Comparison of ENCODE assay signal across 21 cellular contexts in genomic region chr7:69753981-69754380, GRCh38.
DNase-seq lines count a peak whose midpoint lies in the region; ATAC-seq, FAIRE-seq and TF ChIP-seq lines count a peak whose summit lies in the region.
"Had no signal": no experiment of that assay in that cellular context is flagged by ENCODE, and none has a peak within 500 bp of the region (broad histone marks: within the 10 kb centered on the region; RNA-seq: fewer than 3 reads in every experiment).

No MANE protein-coding gene starts in this region.

- H3K4me1 ChIP-seq in OCI-LY3 (ENCODE audit: low read length): peaks cover 14% of the 10 kb centered on the region

- no peaks in the 10 kb centered on the region for H3K36me3 ChIP-seq in OCI-LY3 (replicated peaks; ENCODE audit: low read depth, low read length)
- H3K36me3 ChIP-seq: MG63 had no signal

- H3K9ac ChIP-seq in OCI-LY3 (ENCODE audit: low read length): no peak overlapping the region

- peak overlapping the region; percentile 36 for H3K27ac ChIP-seq in OCI-LY3 (ENCODE audit: low read length)
- H3K27ac ChIP-seq: A549 had no signal

- no peak overlapping the region for H3K4me3 Mint-ChIP-seq in activated CD4-positive, alpha-beta T cell treated with anti-CD3 and anti-CD28 coated beads for 36 hours
- peak overlapping the region; percentile 3 for H3K4me3 Mint-ChIP-seq in neural crest cell
- H3K4me3 Mint-ChIP-seq: B cell; CD4-positive, CD25-positive, alpha-beta regulatory T cell; H9; T-cell had no signal

- ATAC-seq in activated CD4-positive, alpha-beta T cell treated with anti-CD3 and anti-CD28 coated beads for 36 hours: peak; percentile 58
- ATAC-seq: A549 had no signal

- no peak overlapping the region for H3K4me3 ChIP-seq in OCI-LY3 (ENCODE audit: low read length)
- no peak overlapping the region for H3K4me3 ChIP-seq in foreskin fibroblast (ENCODE audit: low read depth in 1 of 2, low read length in 2 of 2)
- H3K4me3 ChIP-seq: A549, MG63 had no signal

- H3K9me3 Mint-ChIP-seq in activated CD4-positive, alpha-beta T cell treated with anti-CD3 and anti-CD28 coated beads for 36 hours (ENCODE audit: low read depth): no peaks in the 10 kb centered on the region
- no peaks in the 10 kb centered on the region for H3K9me3 Mint-ChIP-seq in neural crest cell
- H3K9me3 Mint-ChIP-seq: H9, T-cell had no signal

- H3K27ac Mint-ChIP-seq in activated CD4-positive, alpha-beta T cell treated with anti-CD3 and anti-CD28 coated beads for 36 hours: no peak overlapping the region
- no peak overlapping the region for H3K27ac Mint-ChIP-seq in neural crest cell (ENCODE audit: unreplicated experiment)
- H3K27ac Mint-ChIP-seq: B cell; CD4-positive, CD25-positive, alpha-beta regulatory T cell; H9; T-cell had no signal

- FAIRE-seq in GM12891 (lab: Jason Lieb, UNC): peak; percentile 64
- FAIRE-seq: A549 had no signal

- H3K4me1 Mint-ChIP-seq in activated CD4-positive, alpha-beta T cell treated with anti-CD3 and anti-CD28 coated beads for 36 hours: peaks cover 4% of the 10 kb centered on the region
- peaks cover 60% of the 10 kb centered on the region for H3K4me1 Mint-ChIP-seq in neural crest cell
- H3K4me1 Mint-ChIP-seq: CD4-positive, CD25-positive, alpha-beta regulatory T cell had no signal

- TF ChIP-seq POLR2A in GM12891 (IDR thresholded peaks at IDR 0.05; ENCODE audit: low read depth, low read length): no peak

- intact Hi-C loops in activated CD4-positive, alpha-beta T cell treated with anti-CD3 and anti-CD28 coated beads for 36 hours (cut with DNase I, micrococcal nuclease): no loop called here

- no peaks in the 10 kb centered on the region for H3K36me3 Mint-ChIP-seq in activated CD4-positive, alpha-beta T cell treated with anti-CD3 and anti-CD28 coated beads for 36 hours (ENCODE audit: low read depth)
- H3K36me3 Mint-ChIP-seq in neural crest cell (ENCODE audit: low read depth): no peaks in the 10 kb centered on the region
- H3K36me3 Mint-ChIP-seq: CD4-positive, CD25-positive, alpha-beta regulatory T cell; T-cell had no signal

- H4K20me1 ChIP-seq in OCI-LY3 (ENCODE audit: insufficient read depth, low read length): no peaks in the 10 kb centered on the region

- CTCF ChIA-PET in activated CD4-positive, alpha-beta T cell treated with anti-CD3 and anti-CD28 coated beads for 36 hours (lab: Charles Lee): no interaction called here
- CTCF ChIA-PET in GM10248 (lab: Yijun Ruan, JAX): interaction anchor here (1.1 to 1.9 kb wide), 3 partner anchors 10 to 46 kb away, joined by 3 to 6 read pairs (median 3); no protein-coding TSS in a partner anchor

- DNase-seq in activated CD4-positive, alpha-beta T cell treated with anti-CD3 and anti-CD28 coated beads for 36 hours: no peak
- DNase-seq in activated CD4-positive, alpha-beta T cell treated with anti-CD3 and anti-CD28 coated beads for 1 hour: no peak
- DNase-seq in GM12891 (ENCODE audit: insufficient read length, low spot score): no peak
- no peak for DNase-seq in neural crest cell (ENCODE audit: low read depth, low spot score)
- DNase-seq in DMS153 treated with DMSO at 0.1 percent for 48 hours (lab: John Stamatoyannopoulos, UW; ENCODE audit: unreplicated experiment): no peak
- no peak for DNase-seq in GM10248 (ENCODE audit: extremely low spot score)
- no peak for DNase-seq in foreskin fibroblast
- DNase-seq: CD4-positive, CD25-positive, alpha-beta regulatory T cell; COR-L47; GDM1; H9; MG63; NCI-H1048; NCI-H1417 treated with DMSO at 0.1 percent for 48 hours; NCI-H187; NCI-H226; NCI-H524; T-cell had no signal

- H3K79me2 ChIP-seq in OCI-LY3 (ENCODE audit: low read length): no peaks in the 10 kb centered on the region

- POLR2A ChIA-PET in activated CD4-positive, alpha-beta T cell treated with anti-CD3 and anti-CD28 coated beads for 36 hours (lab: Charles Lee): no interaction called here
- POLR2A ChIA-PET in GM10248 (lab: Yijun Ruan, JAX): no interaction called here

- H3K4me2 ChIP-seq in OCI-LY3 (ENCODE audit: low read length): peak overlapping the region; percentile 16
- H3K4me2 ChIP-seq: A549 had no signal

- H3K27me3 ChIP-seq in OCI-LY3 (ENCODE audit: low read depth, low read length): no peaks in the 10 kb centered on the region
- H3K27me3 ChIP-seq: MG63 had no signal

- no peak for TF ChIP-seq CTCF in OCI-LY3 (IDR thresholded peaks at IDR 0.05; ENCODE audit: low read depth, low read length)
- no peak for TF ChIP-seq CTCF in neural crest cell (conservative IDR thresholded peaks at IDR 0.05)
- no peak for TF ChIP-seq CTCF in GM10248 (IDR thresholded peaks at IDR 0.05; ENCODE audit: control extremely low read depth, extremely low read depth, low read depth, missing control alignments)
- no peak for TF ChIP-seq CTCF in foreskin fibroblast (IDR thresholded peaks at IDR 0.05; ENCODE audit: low read depth, low read length)

- H2AFZ ChIP-seq in OCI-LY3 (ENCODE audit: low read depth, low read length): no peak overlapping the region

- H3K27me3 Mint-ChIP-seq in activated CD4-positive, alpha-beta T cell treated with anti-CD3 and anti-CD28 coated beads for 36 hours: no peaks in the 10 kb centered on the region
- no peaks in the 10 kb centered on the region for H3K27me3 Mint-ChIP-seq in neural crest cell (ENCODE audit: low read depth)
- H3K27me3 Mint-ChIP-seq: B cell; CD4-positive, CD25-positive, alpha-beta regulatory T cell had no signal

- H3K9me3 ChIP-seq in OCI-LY3 (ENCODE audit: insufficient read depth, low read length): no peaks in the 10 kb centered on the region
- H3K9me3 ChIP-seq: A549, MG63 had no signal

TF ChIP-seq in GM12891, 5 proteins besides CTCF, POLR2A, EP300 and RAD21:
- TF ChIP-seq POLR2AphosphoS5 (IDR thresholded peaks at IDR 0.05; ENCODE audit: low read depth, low read length) (no peak), TAF1 (IDR thresholded peaks at IDR 0.05; ENCODE audit: low read depth, low read length) (no peak), SPI1 (IDR thresholded peaks at IDR 0.05; ENCODE audit: low read depth, low read length) (no peak), POU2F2 (IDR thresholded peaks at IDR 0.05; ENCODE audit: low read depth, low read length) (no peak), PAX5 (IDR thresholded peaks at IDR 0.05; ENCODE audit: insufficient read depth, low read length, severe bottlenecking) (no peak)
